In genomic region chr1:19209990-19210771, GRCh38 we compare ENCODE assay signal across 1 cellular context.
TF ChIP-seq lines count a peak whose summit lies in the region.

Gene UBR4 (minus strand): TSS chr1:19210266. CDS start chr1:19210248, 18 bp downstream.

TF ChIP-seq in HepG2, 621 proteins besides CTCF, POLR2A, EP300 and RAD21 (continued from another document and continues in another):
- TF ChIP-seq SMYD3 (CRISPR knock-in tag; IDR thresholded peaks at IDR 0.05) (no peak), ONECUT2 (CRISPR knock-in tag; IDR thresholded peaks at IDR 0.05) (no peak), ZHX2 (IDR thresholded peaks at IDR 0.05; ENCODE audit: low read depth) (peak; percentile 98), ZHX2 (CRISPR knock-in tag; IDR thresholded peaks at IDR 0.05; ENCODE audit: borderline replicate concordance) (0 out of 2 replicates have a peak, but pooled peaks have one; percentile 84), JUNB (CRISPR knock-in tag; IDR thresholded peaks at IDR 0.05; ENCODE audit: borderline replicate concordance) (no peak), KDM3A (CRISPR knock-in tag; IDR thresholded peaks at IDR 0.05; ENCODE audit: low read depth) (peak; percentile 92), ZNF354B (CRISPR knock-in tag; IDR thresholded peaks at IDR 0.05) (no peak; the same call in 1 of the 2 replicates), ZC3H13 (CRISPR knock-in tag; IDR thresholded peaks at IDR 0.05) (peak; percentile 91), MAFG (CRISPR knock-in tag; IDR thresholded peaks at IDR 0.05) (no peak), PRMT3 (CRISPR knock-in tag; IDR thresholded peaks at IDR 0.05; ENCODE audit: borderline replicate concordance, low read depth) (no peak; the same call in 1 of the 2 replicates), HNF4G (IDR thresholded peaks at IDR 0.05; ENCODE audit: borderline replicate concordance, low read depth, low read length) (peak; percentile 98), HNF4G (CRISPR knock-in tag; IDR thresholded peaks at IDR 0.05; ENCODE audit: borderline replicate concordance, low read depth) (peak; percentile 97), RFX5 (IDR thresholded peaks at IDR 0.05; ENCODE audit: low read depth, low read length) (peak; percentile 66), ZNF569 (CRISPR knock-in tag; IDR thresholded peaks at IDR 0.05; ENCODE audit: borderline replicate concordance) (peak; percentile 85; the same call in 1 of the 2 replicates), ZNF879 (CRISPR knock-in tag; IDR thresholded peaks at IDR 0.05) (peak; percentile 24; the same call in 1 of the 2 replicates), ZNF672 (CRISPR knock-in tag; IDR thresholded peaks at IDR 0.05) (no peak), ZNF629 (CRISPR knock-in tag; conservative IDR thresholded peaks at IDR 0.05) (peak; percentile 75), PHF21A (CRISPR knock-in tag; IDR thresholded peaks at IDR 0.05) (peak; percentile 75; the same call in 1 of the 2 replicates), ZNF574 (CRISPR knock-in tag; IDR thresholded peaks at IDR 0.05) (peak; percentile 92), ZNF282 (IDR thresholded peaks at IDR 0.05; ENCODE audit: partially characterized antibody) (no peak), ZNF75D (CRISPR knock-in tag; IDR thresholded peaks at IDR 0.05; ENCODE audit: borderline replicate concordance) (no peak), ZNF839 (CRISPR knock-in tag; IDR thresholded peaks at IDR 0.05; ENCODE audit: borderline replicate concordance) (no peak), BORCS8-MEF2B (CRISPR knock-in tag; IDR thresholded peaks at IDR 0.05) (peak; percentile 90), ZSCAN30 (CRISPR knock-in tag; IDR thresholded peaks at IDR 0.05) (no peak), ZNF460 (CRISPR knock-in tag; IDR thresholded peaks at IDR 0.05; ENCODE audit: borderline replicate concordance) (no peak), NFE2L1 (CRISPR knock-in tag; IDR thresholded peaks at IDR 0.05; ENCODE audit: borderline replicate concordance) (no peak), FOXA3 (CRISPR knock-in tag; IDR thresholded peaks at IDR 0.05) (peak; percentile 76), SAFB2 (CRISPR knock-in tag; IDR thresholded peaks at IDR 0.05; ENCODE audit: borderline replicate concordance, low read depth) (no peak; the same call in 1 of the 2 replicates), RXRA (CRISPR knock-in tag; IDR thresholded peaks at IDR 0.05) (peak; percentile 96), GMEB1 (CRISPR knock-in tag; IDR thresholded peaks at IDR 0.05; ENCODE audit: borderline replicate concordance) (peak; percentile 96), ZFP36L2 (CRISPR knock-in tag; IDR thresholded peaks at IDR 0.05) (no peak), ZNF12 (CRISPR knock-in tag; IDR thresholded peaks at IDR 0.05) (no peak), ZSCAN20 (CRISPR knock-in tag; IDR thresholded peaks at IDR 0.05; ENCODE audit: borderline replicate concordance) (peak; percentile 60), ZNF468 (CRISPR knock-in tag; IDR thresholded peaks at IDR 0.05) (no peak), NFIC (IDR thresholded peaks at IDR 0.05; ENCODE audit: low read length) (no peak), ZNF260 (CRISPR knock-in tag; IDR thresholded peaks at IDR 0.05; ENCODE audit: borderline replicate concordance, low read depth) (no peak), ZNF878 (CRISPR knock-in tag; IDR thresholded peaks at IDR 0.05) (peak; percentile 73; the same call in 1 of the 2 replicates), HOXA9 (CRISPR knock-in tag; IDR thresholded peaks at IDR 0.05; ENCODE audit: borderline replicate concordance) (no peak), CHD4 (IDR thresholded peaks at IDR 0.05; ENCODE audit: borderline replicate concordance, low read length) (no peak; the same call in 1 of the 2 replicates), ZNF138 (CRISPR knock-in tag; IDR thresholded peaks at IDR 0.05; ENCODE audit: low read depth) (peak; percentile 37; the same call in 1 of the 2 replicates), ZBTB33 (CRISPR knock-in tag; IDR thresholded peaks at IDR 0.05) (peak; percentile 65), ARID2 (CRISPR knock-in tag; IDR thresholded peaks at IDR 0.05; ENCODE audit: borderline replicate concordance) (no peak; the same call in 1 of the 2 replicates), CEBPG (CRISPR knock-in tag; IDR thresholded peaks at IDR 0.05) (peak; percentile 97), STAT6 (CRISPR knock-in tag; IDR thresholded peaks at IDR 0.05; ENCODE audit: borderline replicate concordance) (0 out of 2 replicates have a peak, but pooled peaks have one; percentile 57), ZNF687 (CRISPR knock-in tag; IDR thresholded peaks at IDR 0.05) (peak; percentile 100), ZNF496 (CRISPR knock-in tag; IDR thresholded peaks at IDR 0.05; ENCODE audit: insufficient replicate concordance) (no peak)
